ENCODE assay signal across 8 cellular contexts in the genomic region with DNA sequence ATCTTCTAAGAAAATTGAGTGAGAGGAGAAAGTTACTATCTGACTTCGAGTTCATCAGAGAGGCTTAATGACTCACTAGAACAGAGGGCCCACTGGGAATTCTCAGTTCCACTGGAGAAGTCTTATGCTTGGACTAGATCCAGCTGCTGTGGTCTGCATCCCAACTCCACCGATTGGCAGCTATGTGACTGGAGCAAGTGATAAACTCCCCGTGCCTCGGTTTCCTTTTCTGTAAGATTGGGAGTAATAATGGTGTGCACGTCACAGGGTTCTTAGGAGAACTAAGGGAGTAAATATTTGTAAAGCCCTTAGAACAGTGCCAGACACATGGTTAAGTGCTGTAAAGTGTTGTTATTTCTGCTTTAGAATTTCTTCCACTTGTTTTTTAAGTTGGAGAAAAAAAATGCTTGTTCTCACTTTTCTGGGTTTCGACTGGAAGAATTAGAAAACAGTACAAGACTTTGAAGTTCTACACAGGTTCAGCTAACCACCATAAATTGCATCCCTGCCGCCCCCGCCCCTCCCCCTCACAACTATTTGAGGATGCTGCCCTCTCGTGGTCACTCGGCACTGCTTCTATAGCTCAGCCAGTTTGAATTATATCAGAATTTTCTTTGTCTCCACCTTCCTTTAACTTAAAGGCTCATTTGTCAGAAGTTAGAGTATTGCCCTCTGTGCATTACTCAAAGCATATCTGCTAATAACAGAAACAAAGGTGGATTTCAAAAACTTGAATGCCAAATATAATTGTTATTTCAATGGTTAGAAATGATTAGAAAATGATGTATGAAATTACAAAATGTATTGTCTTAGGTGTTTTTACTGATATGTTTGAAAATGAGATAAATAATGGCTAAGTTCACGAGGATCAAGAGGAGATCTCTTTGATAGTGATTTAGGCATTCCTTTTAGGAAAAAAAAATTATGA.
DNase-seq lines count a peak whose midpoint lies in the region; ATAC-seq and TF ChIP-seq lines count a peak whose summit lies in the region.

No MANE protein-coding gene starts in this region.

- peak; percentile 84 for TF ChIP-seq CTCF in CD4-positive, alpha-beta T cell (IDR thresholded peaks at IDR 0.05)
- TF ChIP-seq CTCF in chondrocyte (IDR thresholded peaks at IDR 0.05): peak; percentile 92
- TF ChIP-seq CTCF in left lung (IDR thresholded peaks at IDR 0.05): peak; percentile 61 to 71

- no peaks in the 10 kb centered on the region for H3K9me3 Mint-ChIP-seq in CD4-positive, alpha-beta T cell
- H3K9me3 Mint-ChIP-seq in activated CD4-positive, alpha-beta T cell treated with anti-CD3 and anti-CD28 coated beads for 36 hours (ENCODE audit: low read depth): no peaks in the 10 kb centered on the region
- H3K9me3 Mint-ChIP-seq in chondrocyte (ENCODE audit: low read depth): no peaks in the 10 kb centered on the region

- peaks cover 9 to 29% of the 10 kb centered on the region in 2 donors for H3K4me1 ChIP-seq in left lung

- peaks cover 13% of the 10 kb centered on the region for H3K4me1 Mint-ChIP-seq in CD4-positive, alpha-beta T cell (ENCODE audit: low read depth)
- no peaks in the 10 kb centered on the region for H3K4me1 Mint-ChIP-seq in activated CD4-positive, alpha-beta T cell treated with anti-CD3 and anti-CD28 coated beads for 36 hours
- H3K4me1 Mint-ChIP-seq in chondrocyte (ENCODE audit: low read depth): peaks cover 16% of the 10 kb centered on the region

- H3K4me3 Mint-ChIP-seq in CD4-positive, alpha-beta T cell: no peak overlapping the region
- H3K4me3 Mint-ChIP-seq in activated CD4-positive, alpha-beta T cell treated with anti-CD3 and anti-CD28 coated beads for 36 hours: no peak overlapping the region
- peak overlapping the region; percentile 20 for H3K4me3 Mint-ChIP-seq in chondrocyte (ENCODE audit: unreplicated experiment)

- H3K27me3 Mint-ChIP-seq in CD4-positive, alpha-beta T cell: no peaks in the 10 kb centered on the region
- H3K27me3 Mint-ChIP-seq in activated CD4-positive, alpha-beta T cell treated with anti-CD3 and anti-CD28 coated beads for 36 hours: peaks cover 8% of the 10 kb centered on the region
- H3K27me3 Mint-ChIP-seq in chondrocyte (ENCODE audit: low read depth): peaks cover 39% of the 10 kb centered on the region

- POLR2A ChIA-PET in CD4-positive, alpha-beta T cell (lab: Charles Lee): no interaction called here
- POLR2A ChIA-PET in activated CD4-positive, alpha-beta T cell treated with anti-CD3 and anti-CD28 coated beads for 36 hours (lab: Charles Lee): no interaction called here

- no peak overlapping the region for H3K27ac ChIP-seq in CD4-positive, alpha-beta T cell (ENCODE audit: low read depth, low read length)
- no peak overlapping the region for H3K27ac ChIP-seq in left lung

- no peak overlapping the region for H3K4me3 ChIP-seq in left lung

- H3K36me3 ChIP-seq in left lung: no peaks in the 10 kb centered on the region

- H3K27me3 ChIP-seq in CD4-positive, alpha-beta T cell (ENCODE audit: control insufficient read depth, insufficient read depth, low read length): no peaks in the 10 kb centered on the region
- H3K27me3 ChIP-seq in left lung: no peaks in the 10 kb centered on the region

- peak; percentile 52 to 71 (median 60) for DNase-seq in CD4-positive, alpha-beta T cell
- DNase-seq in HCEC 1CT (peak; percentile 53), NCI-H446 (lab: John Stamatoyannopoulos, UW) (peak; percentile 47 to 72), chondrocyte (ENCODE audit: low spot score) (no peak), left lung (peak in 1 of 2 donors; percentile 67)
- DNase-seq in activated CD4-positive, alpha-beta T cell treated with anti-CD3 and anti-CD28 coated beads for 36 hours: peak; percentile 87
- DNase-seq in stimulated activated CD4-positive, alpha-beta T cell treated with anti-CD3 and anti-CD28 coated beads, Interleukin-4, amount 100 ng/mL, for 1 hour: peak; percentile 73

- peak; percentile 77 for ATAC-seq in CD4-positive, alpha-beta T cell (ENCODE audit: poor library complexity)
- peak; percentile 70 for ATAC-seq in activated CD4-positive, alpha-beta T cell treated with anti-CD3 and anti-CD28 coated beads for 36 hours
- ATAC-seq in left lung (peak; percentile 95), GM18517 (IDR thresholded peaks at IDR 0.05; ENCODE audit: unreplicated experiment) (no peak)

- no peaks in the 10 kb centered on the region for H3K36me3 Mint-ChIP-seq in CD4-positive, alpha-beta T cell (ENCODE audit: low read depth)
- no peaks in the 10 kb centered on the region for H3K36me3 Mint-ChIP-seq in activated CD4-positive, alpha-beta T cell treated with anti-CD3 and anti-CD28 coated beads for 36 hours (ENCODE audit: low read depth)
- H3K36me3 Mint-ChIP-seq in chondrocyte (ENCODE audit: low read depth): no peaks in the 10 kb centered on the region

- intact Hi-C loops in CD4-positive, alpha-beta T cell (cut with DNase I, micrococcal nuclease): loop anchor here (1.0 to 5.0 kb wide), 6 partner anchors 43 to 347 kb away; no protein-coding TSS in a partner anchor
- intact Hi-C loops in activated CD4-positive, alpha-beta T cell treated with anti-CD3 and anti-CD28 coated beads for 36 hours (cut with DNase I, micrococcal nuclease): loop anchor here (1.0 to 5.0 kb wide), 10 partner anchors 43 to 492 kb away; a partner anchor contains a TSS
- intact Hi-C loops in left lung (cut with DNase I): loop anchor here in 1 of 2 donors (10.0 kb wide), 1 partner anchor 219 kb away; no protein-coding TSS in a partner anchor

- no peak overlapping the region for H3K27ac Mint-ChIP-seq in CD4-positive, alpha-beta T cell
- H3K27ac Mint-ChIP-seq in activated CD4-positive, alpha-beta T cell treated with anti-CD3 and anti-CD28 coated beads for 36 hours: no peak overlapping the region
- H3K27ac Mint-ChIP-seq in chondrocyte (ENCODE audit: unreplicated experiment): peak overlapping the region; percentile 49

- CTCF ChIA-PET in CD4-positive, alpha-beta T cell (lab: Charles Lee): interaction anchor here (0.5 to 4.1 kb wide), 31 partner anchors 9 to 670 kb away, joined by 3 to 21 read pairs (median 3); no protein-coding TSS in a partner anchor
- CTCF ChIA-PET in activated CD4-positive, alpha-beta T cell treated with anti-CD3 and anti-CD28 coated beads for 36 hours (lab: Charles Lee): interaction anchor here (0.6 to 4.1 kb wide), 44 partner anchors 9 to 879 kb away, joined by 3 to 30 read pairs (median 4); no protein-coding TSS in a partner anchor

- no peaks in the 10 kb centered on the region for H3K9me3 ChIP-seq in CD4-positive, alpha-beta T cell (ENCODE audit: control insufficient read depth, low read length)
- H3K9me3 ChIP-seq in left lung: no peaks in the 10 kb centered on the region
